ENCODE assay signal across 9 cellular contexts in the genomic region with DNA sequence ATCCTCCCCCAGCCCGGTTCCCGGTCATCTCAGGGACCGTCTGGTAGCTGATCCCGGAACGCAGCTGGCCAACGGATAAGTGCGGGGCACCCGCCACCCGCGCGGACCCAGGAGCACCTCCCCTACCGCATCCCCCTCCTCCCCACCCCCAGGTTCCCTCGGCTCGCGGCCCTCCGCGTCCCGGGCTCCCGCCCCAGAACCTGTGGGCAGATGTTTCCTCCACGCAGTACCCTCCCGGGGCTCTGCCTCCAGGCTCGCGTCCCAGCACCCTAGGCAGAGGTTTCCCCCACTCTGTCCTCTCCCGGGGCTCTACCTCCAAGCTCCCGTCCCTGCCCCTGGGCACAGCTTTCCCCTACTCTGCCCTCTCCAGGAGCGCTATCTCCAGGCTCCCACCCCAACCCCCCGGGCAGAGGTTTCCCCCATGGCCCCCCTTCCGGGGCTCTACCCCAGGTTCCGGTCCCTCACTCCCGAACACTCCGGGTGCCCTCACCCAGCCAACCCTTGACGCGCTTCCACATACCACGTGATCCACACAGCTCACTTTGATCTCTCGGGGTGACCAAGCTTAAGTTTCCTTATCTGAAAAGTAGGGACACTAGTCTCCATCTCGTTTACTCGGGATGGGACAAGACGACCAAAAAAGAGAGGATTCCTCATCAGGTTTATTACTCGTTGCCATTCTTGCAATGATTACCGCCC. TPM values are rescaled to one million over a fixed set of nuclear protein-coding genes. Genes with fewer than 3 reads are reported as not detected.
A peak's percentile ranks its signal among the peaks of the same experiment; 100 is the strongest.
DNase-seq lines count a peak whose midpoint lies in the region; ATAC-seq lines count a peak whose summit lies in the region.
"Had no signal": no experiment of that assay in that cellular context is flagged by ENCODE, and none has a peak within 500 bp of the region (broad histone marks: within the 10 kb centered on the region; RNA-seq: fewer than 3 reads in every experiment).

TSS of gene CCDC38 (minus strand) at position 83 of the 699 bp plus-strand sequence. CDS start 6,105 bp downstream, outside the sequence.

- H3K9me3 Mint-ChIP-seq in activated CD4-positive, alpha-beta memory T cell treated with anti-CD3 and anti-CD28 coated beads, Interleukin-2, amount 10 ng/mL, durations not matched to agents 7 days and 5 days: no peaks in the 10 kb centered on the region
- no peaks in the 10 kb centered on the region for H3K9me3 Mint-ChIP-seq in memory B cell

- DNase-seq in CD1c-positive myeloid dendritic cell (ENCODE audit: extremely low spot score) (peak; percentile 88), NCI-H748 treated with DMSO at 0.1 percent for 48 hours (lab: John Stamatoyannopoulos, UW) (peak; percentile 22), memory B cell (ENCODE audit: low spot score in 2 of 2) (peak; percentile 59 to 61)
- peak; percentile 86 for DNase-seq in activated CD4-positive, alpha-beta memory T cell treated with anti-CD3 and anti-CD28 coated beads, Interleukin-2, amount 10 ng/mL, durations not matched to agents 7 days and 5 days
- peak; percentile 70 for DNase-seq in effector CD8-positive, alpha-beta T cell (lab: John Stamatoyannopoulos, UW)
- DNase-seq in stimulated activated CD8-positive, alpha-beta memory T cell treated with anti-CD3 and anti-CD28 coated beads, Interleukin-12 subunit alpha, Interleukin-12 subunit beta, amount 100 ng/mL, for 24 hours (ENCODE audit: extremely low read depth): peak; percentile 61

- POLR2A ChIA-PET in activated CD4-positive, alpha-beta memory T cell treated with anti-CD3 and anti-CD28 coated beads, Interleukin-2, amount 10 ng/mL, durations not matched to agents 7 days and 5 days (lab: Charles Lee): interaction anchor here (0.8 to 2.5 kb wide), 23 partner anchors 12 to 970 kb away, joined by 3 to 11 read pairs (median 3); partner anchors contain the start of genes CDK17, HAL, LTA4H and METAP2

- peaks cover 12% of the 10 kb centered on the region for H3K4me1 Mint-ChIP-seq in activated CD4-positive, alpha-beta memory T cell treated with anti-CD3 and anti-CD28 coated beads, Interleukin-2, amount 10 ng/mL, durations not matched to agents 7 days and 5 days
- H3K4me1 Mint-ChIP-seq in memory B cell: peaks cover 6% of the 10 kb centered on the region

- H3K27ac Mint-ChIP-seq in activated CD4-positive, alpha-beta memory T cell treated with anti-CD3 and anti-CD28 coated beads, Interleukin-2, amount 10 ng/mL, durations not matched to agents 7 days and 5 days: peak within 1 kb of the TSS; percentile 85
- peak within 1 kb of the TSS; percentile 94 for H3K27ac Mint-ChIP-seq in memory B cell

- H3K27me3 Mint-ChIP-seq in activated CD4-positive, alpha-beta memory T cell treated with anti-CD3 and anti-CD28 coated beads, Interleukin-2, amount 10 ng/mL, durations not matched to agents 7 days and 5 days: peaks cover 6% of the 10 kb centered on the region
- no peaks in the 10 kb centered on the region for H3K27me3 Mint-ChIP-seq in memory B cell

- H3K4me3 Mint-ChIP-seq in activated CD4-positive, alpha-beta memory T cell treated with anti-CD3 and anti-CD28 coated beads, Interleukin-2, amount 10 ng/mL, durations not matched to agents 7 days and 5 days: peak within 1 kb of the TSS; percentile 95
- H3K4me3 Mint-ChIP-seq in memory B cell: peak within 1 kb of the TSS; percentile 90

- ATAC-seq in GM19395 (IDR thresholded peaks at IDR 0.05; ENCODE audit: unreplicated experiment): peak; percentile 98
- peak; percentile 98 for ATAC-seq in HG03520 (IDR thresholded peaks at IDR 0.05; ENCODE audit: unreplicated experiment)
- ATAC-seq in memory B cell (ENCODE audit: low read depth): peak; percentile 93

- CTCF ChIA-PET in activated CD4-positive, alpha-beta memory T cell treated with anti-CD3 and anti-CD28 coated beads, Interleukin-2, amount 10 ng/mL, durations not matched to agents 7 days and 5 days (lab: Charles Lee): interaction anchor here (0.8 to 4.3 kb wide), 8 partner anchors 11 to 870 kb away, joined by 3 to 34 read pairs (median 6); partner anchors contain the start of genes LTA4H and NR2C1

- H3K36me3 Mint-ChIP-seq in activated CD4-positive, alpha-beta memory T cell treated with anti-CD3 and anti-CD28 coated beads, Interleukin-2, amount 10 ng/mL, durations not matched to agents 7 days and 5 days (ENCODE audit: low read depth): no peaks in the 10 kb centered on the region
- no peaks in the 10 kb centered on the region for H3K36me3 Mint-ChIP-seq in memory B cell

RNA-seq across cellular contexts. Expression of gene CCDC38, which starts in this region (rescaled TPM):
- total RNA-seq in activated CD4-positive, alpha-beta memory T cell treated with anti-CD3 and anti-CD28 coated beads, Interleukin-2, amount 10 ng/mL, durations not matched to agents 7 days and 5 days: not detected
- total RNA-seq: dermis microvascular lymphatic vessel endothelial cell had no signal

Comparison
In these comparisons a context has a peak if more than half of its experiments do, and no peak if none do; other contexts are left out.
1. Peak in every context shown above with its lines: DNase-seq and ATAC-seq.
2. Peak in DNase-seq in activated CD4-positive, alpha-beta memory T cell treated with anti-CD3 and anti-CD28 coated beads, Interleukin-2, amount 10 ng/mL, durations not matched to agents 7 days and 5 days; RNA of the gene not detected or under 1 TPM.
3. DNase-seq: peak in every context shown above with its lines; median percentile 88 in CD1c-positive myeloid dendritic cell; 86 in activated CD4-positive, alpha-beta memory T cell treated with anti-CD3 and anti-CD28 coated beads, Interleukin-2, amount 10 ng/mL, durations not matched to agents 7 days and 5 days; 70 in effector CD8-positive, alpha-beta T cell; 61 in stimulated activated CD8-positive, alpha-beta memory T cell treated with anti-CD3 and anti-CD28 coated beads, Interleukin-12 subunit alpha, Interleukin-12 subunit beta, amount 100 ng/mL, for 24 hours; 60 in memory B cell; 22 in NCI-H748 treated with DMSO at 0.1 percent for 48 hours.